Comparison of ENCODE assay signal across 24 cellular contexts in the genomic region with DNA sequence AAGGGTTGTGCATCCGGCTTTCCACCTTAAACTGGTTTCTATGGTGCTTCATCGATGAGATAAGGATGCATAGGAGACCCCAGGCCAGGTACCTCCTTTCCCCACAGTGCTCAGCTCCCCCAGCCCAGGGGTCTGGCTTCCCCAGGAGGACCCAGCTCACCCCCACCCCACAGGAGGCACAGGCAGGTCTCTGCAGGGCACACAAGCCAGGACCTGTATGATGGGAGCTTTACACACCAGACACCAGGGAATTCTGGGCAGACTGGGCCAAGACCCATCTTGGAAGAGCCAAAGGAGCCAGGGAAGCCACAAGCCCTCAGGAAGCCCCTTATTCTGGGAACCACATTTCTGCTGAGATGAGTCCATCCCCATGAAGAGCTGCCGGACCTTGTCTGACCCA. TPM values are rescaled to one million over a fixed set of nuclear protein-coding genes. Genes with fewer than 3 reads are reported as not detected.
DNase-seq lines count a peak whose midpoint lies in the region; ATAC-seq and TF ChIP-seq lines count a peak whose summit lies in the region.
"Had no signal": no experiment of that assay in that cellular context is flagged by ENCODE, and none has a peak within 500 bp of the region (broad histone marks: within the 10 kb centered on the region; RNA-seq: fewer than 3 reads in every experiment).

No MANE protein-coding gene starts in this region.

- H3K79me1 ChIP-seq in IMR-90 (ENCODE audit: low read depth in 1 of 2, low read length in 2 of 2), result no peaks in the 10 kb centered on the region
- H3K79me1 ChIP-seq in neuronal stem cell (ENCODE audit: low read depth, low read length), result no peaks in the 10 kb centered on the region

- peaks cover 1% of the 10 kb centered on the region for H3K27me3 Mint-ChIP-seq in endodermal cell (ENCODE audit: insufficient read depth)

- no peaks in the 10 kb centered on the region for H3K27me3 ChIP-seq in IMR-90 (ENCODE audit: control insufficient read depth, insufficient read depth, low read length)
- no peaks in the 10 kb centered on the region for H3K27me3 ChIP-seq in endodermal cell (ENCODE audit: control insufficient read depth, insufficient read depth, low read length, poor library complexity, severe bottlenecking)
- peaks cover 0 to 16% (median 0%) of the 10 kb centered on the region in 3 experiments for H3K27me3 ChIP-seq in neuronal stem cell (ENCODE audit: control insufficient read depth in 3 of 3, insufficient read depth in 3 of 3, low read depth in 1 of 3, low read length in 3 of 3)
- H3K27me3 ChIP-seq: BLaER1 treated with 17β-estradiol and CSF1 and Interleukin-3, amounts not matched to agents 10 nM and 100 nM had no signal

- H2BK20ac ChIP-seq in IMR-90 (ENCODE audit: low read depth, low read length), result no peak overlapping the region

- H3K4me2 ChIP-seq in IMR-90 (ENCODE audit: low read depth, low read length) (no peak overlapping the region), neuronal stem cell (ENCODE audit: insufficient read depth, low read length, poor library complexity, severe bottlenecking) (no peak overlapping the region)
- H3K4me2 ChIP-seq: A549; BLaER1 treated with 17β-estradiol and CSF1 and Interleukin-3, amounts not matched to agents 10 nM and 100 nM had no signal

- H2BK15ac ChIP-seq in IMR-90 (ENCODE audit: low read depth, low read length) (no peak overlapping the region), neuronal stem cell (ENCODE audit: low read length) (no peak overlapping the region)

- DNase-seq in IMR-90, result no peak
- peak; percentile 27 for DNase-seq in endodermal cell
- DNase-seq in neuronal stem cell (ENCODE audit: low spot score), result no peak
- DNase-seq in RKO (ENCODE audit: low spot score), result no peak
- no peak for DNase-seq in T-helper 9 cell
- no peak for DNase-seq in NCI-H1048 (lab: John Stamatoyannopoulos, UW)
- DNase-seq: 8988T; ACHN; AML-193; BE2C; CD4-positive, alpha-beta T cell; CD8-positive, alpha-beta memory T cell; DMS 273 treated with DMSO at 0.1 percent for 48 hours; DMS79 treated with DMSO at 0.1 percent for 48 hours; GF-D8; GM23248; H7; HCEC 1CT had no signal

- peaks cover 3% of the 10 kb centered on the region; the same call in 1 of the 2 replicates for H3K9me3 ChIP-seq in IMR-90 (ENCODE audit: control insufficient read depth, insufficient read depth, low read length)
- peaks cover under 1% of the 10 kb centered on the region for H3K9me3 ChIP-seq in endodermal cell (ENCODE audit: control insufficient read depth, low read length)
- no peaks in the 10 kb centered on the region for H3K9me3 ChIP-seq in neuronal stem cell (replicated peaks in 1 of 2; ENCODE audit: control insufficient read depth in 2 of 2, insufficient read depth in 1 of 2, low read depth in 1 of 2, low read length in 2 of 2)
- H3K9me3 ChIP-seq: A549; BE2C; BLaER1 treated with 17β-estradiol and CSF1 and Interleukin-3, amounts not matched to agents 10 nM and 100 nM had no signal

- H2AK5ac ChIP-seq in IMR-90 (ENCODE audit: low read depth, low read length) (no peak overlapping the region), neuronal stem cell (ENCODE audit: low read depth, low read length) (no peak overlapping the region)

- H3K14ac ChIP-seq in IMR-90 (replicated peaks; ENCODE audit: low read depth, low read length) (no peak overlapping the region), neuronal stem cell (ENCODE audit: low read length) (no peak overlapping the region)

- no TSS peak for BruUV-seq in IMR-90 (replicated peaks; lab: Mats Ljungman, UMichigan)

- H2BK120ac ChIP-seq in IMR-90 (ENCODE audit: low read depth, low read length) (no peak overlapping the region), neuronal stem cell (ENCODE audit: low read depth, low read length) (no peak overlapping the region)

- TF ChIP-seq POLR2A in IMR-90 (IDR thresholded peaks at IDR 0.05; ENCODE audit: low read depth, low read length), result no peak

- no peak overlapping the region for H3K56ac ChIP-seq in IMR-90 (ENCODE audit: extremely low read depth, insufficient read depth, low read length)

- H2BK5ac ChIP-seq in IMR-90 (ENCODE audit: low read depth, low read length, poor library complexity, severe bottlenecking), result no peak overlapping the region
- peak overlapping the region; percentile 1 for H2BK5ac ChIP-seq in neuronal stem cell (ENCODE audit: low read length)

- no peaks in the 10 kb centered on the region for H3K9me3 Mint-ChIP-seq in endodermal cell
- H3K9me3 Mint-ChIP-seq: CD4-positive, alpha-beta T cell; CD8-positive, alpha-beta memory T cell had no signal

- H4K8ac ChIP-seq in IMR-90 (ENCODE audit: low read depth in 2 of 2, low read length in 2 of 2) (no peak overlapping the region), neuronal stem cell (ENCODE audit: low read depth, low read length) (no peak overlapping the region)

- H3K18ac ChIP-seq in IMR-90 (ENCODE audit: low read depth, low read length), result no peak overlapping the region
- H3K18ac ChIP-seq in neuronal stem cell (ENCODE audit: low read length), result no peak overlapping the region

- TF ChIP-seq RAD21 in IMR-90 (IDR thresholded peaks at IDR 0.05; ENCODE audit: low read length), result no peak

- H2BK12ac ChIP-seq in neuronal stem cell (ENCODE audit: low read length), result no peak overlapping the region

- H3K9ac ChIP-seq in IMR-90 (ENCODE audit: low read depth, low read length) (no peak overlapping the region), endodermal cell (ENCODE audit: extremely low read depth, low read length, poor library complexity, severe bottlenecking) (no peak overlapping the region), neuronal stem cell (ENCODE audit: low read depth, low read length, poor library complexity) (no peak overlapping the region)
- H3K9ac ChIP-seq: BLaER1 treated with 17β-estradiol and CSF1 and Interleukin-3, amounts not matched to agents 10 nM and 100 nM; GM23248 had no signal

- no peak overlapping the region for H3K27ac ChIP-seq in IMR-90 (ENCODE audit: insufficient read depth, low read length)
- H3K27ac ChIP-seq in endodermal cell (ENCODE audit: low read depth, low read length), result no peak overlapping the region
- H3K27ac ChIP-seq in neuronal stem cell (replicated peaks; ENCODE audit: low read length), result no peak overlapping the region
- H3K27ac ChIP-seq: A549; BLaER1 treated with 17β-estradiol and CSF1 and Interleukin-3, amounts not matched to agents 10 nM and 100 nM; GM23248 had no signal

- H3K4me1 ChIP-seq in IMR-90 (ENCODE audit: control insufficient read depth, insufficient read depth, low read length) (no peaks in the 10 kb centered on the region), endodermal cell (ENCODE audit: control insufficient read depth, insufficient read depth, low read length) (no peaks in the 10 kb centered on the region), neuronal stem cell (ENCODE audit: control insufficient read depth in 2 of 2, insufficient read depth in 1 of 2, low read depth in 1 of 2, low read length in 2 of 2) (no peaks in the 10 kb centered on the region)
- H3K4me1 ChIP-seq: A549; BE2C; BLaER1 treated with 17β-estradiol and CSF1 and Interleukin-3, amounts not matched to agents 10 nM and 100 nM had no signal

- H3K4me3 ChIP-seq in IMR-90 (ENCODE audit: insufficient read depth, low read depth, low read length) (no peak overlapping the region), endodermal cell (ENCODE audit: low read length) (no peak overlapping the region), neuronal stem cell (ENCODE audit: low read length in 2 of 2) (no peak overlapping the region)
- H3K4me3 ChIP-seq: A549; BLaER1 treated with 17β-estradiol and CSF1 and Interleukin-3, amounts not matched to agents 10 nM and 100 nM; GM23248 had no signal

- H4K91ac ChIP-seq in IMR-90 (ENCODE audit: insufficient read depth, low read depth, low read length) (no peak overlapping the region), neuronal stem cell (ENCODE audit: low read depth, low read length, poor library complexity) (no peak overlapping the region)

- H2AK9ac ChIP-seq in IMR-90 (replicated peaks; ENCODE audit: low read depth, low read length, poor library complexity), result no peak overlapping the region

- no peak for TF ChIP-seq CTCF in IMR-90 (conservative IDR thresholded peaks at IDR 0.05; ENCODE audit: low read depth, low read length)
- no peak for TF ChIP-seq CTCF in endodermal cell (conservative IDR thresholded peaks at IDR 0.05)

- H3K4me3 Mint-ChIP-seq in endodermal cell, result no peak overlapping the region
- H3K4me3 Mint-ChIP-seq: CD14-positive monocyte; CD4-positive, alpha-beta T cell; CD8-positive, alpha-beta memory T cell had no signal

- in situ Hi-C loops in IMR-90 (cut with MboI; ENCODE audit: low sequenced_read_pairs), result no loop called here

- intact Hi-C loops in IMR-90 (cut with micrococcal nuclease), result no loop called here

- CTCF ChIA-PET in IMR-90 (lab: Yijun Ruan, JAX), result no interaction called here

- H3K23ac ChIP-seq in IMR-90 (ENCODE audit: low read depth, low read length) (no peak overlapping the region), neuronal stem cell (ENCODE audit: low read depth, low read length, poor library complexity) (no peak overlapping the region)

- no peak for ATAC-seq in IMR-90 (ENCODE audit: low read depth)
- ATAC-seq: A549 had no signal

- no peaks in the 10 kb centered on the region for H3K4me1 Mint-ChIP-seq in endodermal cell
- H3K4me1 Mint-ChIP-seq: CD14-positive monocyte; CD8-positive, alpha-beta memory T cell had no signal

- dilution Hi-C loops in IMR-90 (cut with HindIII; ENCODE audit: low sequenced_read_pairs, unreplicated experiment), result no loop called here

- peak overlapping the region; percentile 11 for H2AFZ ChIP-seq in IMR-90 (replicated peaks; ENCODE audit: low read length, poor library complexity)
- no peak overlapping the region for H2AFZ ChIP-seq in neuronal stem cell (ENCODE audit: low read length)
- H2AFZ ChIP-seq: GM23248 had no signal

- no peaks in the 10 kb centered on the region for H3K36me3 Mint-ChIP-seq in endodermal cell (ENCODE audit: low read depth)
- H3K36me3 Mint-ChIP-seq: CD14-positive monocyte; CD8-positive, alpha-beta memory T cell had no signal

- H3K9me1 ChIP-seq in IMR-90 (ENCODE audit: insufficient read depth, low read length), result no peaks in the 10 kb centered on the region

- H3K36me3 ChIP-seq in IMR-90 (ENCODE audit: control insufficient read depth, insufficient read depth, low read length), result no peaks in the 10 kb centered on the region
- no peaks in the 10 kb centered on the region for H3K36me3 ChIP-seq in endodermal cell (ENCODE audit: control insufficient read depth, insufficient read depth, low read length)
- no peaks in the 10 kb centered on the region for H3K36me3 ChIP-seq in neuronal stem cell (replicated peaks in 1 of 2; ENCODE audit: control insufficient read depth in 2 of 2, insufficient read depth in 2 of 2, low read length in 2 of 2)
- H3K36me3 ChIP-seq: BE2C; BLaER1 treated with 17β-estradiol and CSF1 and Interleukin-3, amounts not matched to agents 10 nM and 100 nM had no signal

- H3K27ac Mint-ChIP-seq in endodermal cell, result no peak overlapping the region
- H3K27ac Mint-ChIP-seq: CD14-positive monocyte; CD4-positive, alpha-beta T cell; CD8-positive, alpha-beta memory T cell had no signal

- H3K4ac ChIP-seq in IMR-90 (ENCODE audit: low read depth, low read length) (no peak overlapping the region), neuronal stem cell (ENCODE audit: low read length) (no peak overlapping the region)

- H4K5ac ChIP-seq in IMR-90 (ENCODE audit: low read depth, low read length), result no peak overlapping the region

- no peaks in the 10 kb centered on the region for H4K20me1 ChIP-seq in IMR-90 (ENCODE audit: insufficient read depth, low read length)
- H4K20me1 ChIP-seq: BLaER1 treated with 17β-estradiol and CSF1 and Interleukin-3, amounts not matched to agents 10 nM and 100 nM had no signal

- POLR2A ChIA-PET in IMR-90 (lab: Charles Lee; ENCODE audit: unreplicated experiment), result no interaction called here

- no CpG with 5 or more reads among the region's 3 CpGs for WGBS in IMR-90 (ENCODE audit: extremely low coverage in 2 of 2, insufficient read length in 1 of 2), 2 experiments
- 90 to 95% methylated on average over 3 of the region's 3 CpGs for WGBS in endodermal cell (ENCODE audit: insufficient coverage in 1 of 2, insufficient read length in 1 of 2), 2 experiments
- no CpG with 5 or more reads among the region's 3 CpGs for WGBS in neuronal stem cell (ENCODE audit: extremely low coverage in 2 of 2, insufficient read length in 2 of 2, insufficient replicate concordance in 1 of 2), 2 donors

RNA-seq across cellular contexts. Expression of gene UBD, which starts 29.6 kb away (rescaled TPM):
- total RNA-seq in IMR-90 (2012; rRNA removed), result not detected in 2 replicates
- not detected in 2 replicates for polyA plus RNA-seq in IMR-90 (2012; rRNA removed)
- not detected in 2 replicates for polyA plus RNA-seq in IMR-90 (2012; cell fraction: cytosol; rRNA removed)
- polyA plus RNA-seq in IMR-90 (2012; cell fraction: nucleus; rRNA removed; ENCODE audit: low replicate concordance), result not detected in 2 replicates
- total RNA-seq in endodermal cell, result not detected
- 0.21 TPM for polyA plus RNA-seq in endodermal cell (2013, experiment 1 of 2)
- not detected for polyA plus RNA-seq in endodermal cell (2013, experiment 2 of 2)
- 0.06 TPM for polyA plus RNA-seq in neuronal stem cell (2013, experiment 1 of 2)
- polyA plus RNA-seq in neuronal stem cell (2013, experiment 2 of 2), result 0.06 TPM
- total RNA-seq: CD4-positive, alpha-beta T cell; GM23248; H1; H7 had no signal
- polyA plus RNA-seq: CD14-positive monocyte; CD8-positive, alpha-beta memory T cell; GM23248 had no signal

RNA-seq across cellular contexts. Expression of gene MAS1L, which starts 42.2 kb away (rescaled TPM):
- total RNA-seq in IMR-90 (2012; rRNA removed) (not detected in 2 replicates), endodermal cell (not detected)
- not detected in 2 replicates for polyA plus RNA-seq in IMR-90 (2012; rRNA removed)
- not detected in 2 replicates for polyA plus RNA-seq in IMR-90 (2012; cell fraction: cytosol; rRNA removed)
- not detected in 2 replicates for polyA plus RNA-seq in IMR-90 (2012; cell fraction: nucleus; rRNA removed; ENCODE audit: low replicate concordance)
- polyA plus RNA-seq in endodermal cell (2013, experiment 1 of 2), result not detected
- not detected for polyA plus RNA-seq in endodermal cell (2013, experiment 2 of 2)
- not detected for polyA plus RNA-seq in neuronal stem cell (2013, experiment 1 of 2)
- not detected for polyA plus RNA-seq in neuronal stem cell (2013, experiment 2 of 2)
- total RNA-seq: CD4-positive, alpha-beta T cell; CD8-positive, alpha-beta memory T cell; Daoy; G401; GM23248; H1; H7 had no signal
- polyA plus RNA-seq: A549; CD14-positive monocyte; CD8-positive, alpha-beta memory T cell; GM23248; H1 had no signal

RNA-seq across cellular contexts. Expression of gene OR2H2, which starts 55.0 kb away (rescaled TPM):
- total RNA-seq in IMR-90 (2012; rRNA removed) (not detected in 2 replicates), endodermal cell (not detected)
- polyA plus RNA-seq in IMR-90 (2012; rRNA removed), result not detected in 2 replicates
- not detected in 2 replicates for polyA plus RNA-seq in IMR-90 (2012; cell fraction: cytosol; rRNA removed)
- not detected in 2 replicates for polyA plus RNA-seq in IMR-90 (2012; cell fraction: nucleus; rRNA removed; ENCODE audit: low replicate concordance)
- not detected for polyA plus RNA-seq in endodermal cell (2013, experiment 1 of 2)
- polyA plus RNA-seq in endodermal cell (2013, experiment 2 of 2), result not detected
- polyA plus RNA-seq in neuronal stem cell (2013, experiment 1 of 2), result not detected
- not detected for polyA plus RNA-seq in neuronal stem cell (2013, experiment 2 of 2)
- total RNA-seq: CD4-positive, alpha-beta T cell; CD8-positive, alpha-beta memory T cell; Daoy; G401; GM23248; H1; H7 had no signal
- polyA plus RNA-seq: A549; CD14-positive monocyte; CD8-positive, alpha-beta memory T cell; GM23248; H1 had no signal
